Comparison of ENCODE assay signal across 32 cellular contexts in the genomic region with DNA sequence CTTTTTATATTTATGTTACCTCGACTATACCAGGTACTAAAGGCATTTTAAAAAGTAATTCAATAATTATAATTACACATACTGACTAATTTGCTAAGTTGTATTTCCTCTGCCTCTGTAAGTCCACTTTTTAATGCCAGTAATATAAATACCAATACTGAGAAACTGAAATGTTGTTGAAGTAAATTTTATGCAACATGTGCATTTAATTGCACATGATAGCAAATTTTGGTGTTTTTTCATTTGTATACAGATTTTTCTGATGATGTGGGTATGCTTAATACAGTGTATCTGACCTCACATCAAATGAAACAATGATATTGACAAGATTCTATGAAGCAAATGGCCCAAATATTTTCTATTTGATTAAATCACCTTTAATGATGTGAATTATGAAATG.
"Had no signal": no experiment of that assay in that cellular context is flagged by ENCODE, and none has a peak within 500 bp of the region (broad histone marks: within the 10 kb centered on the region; RNA-seq: fewer than 3 reads in every experiment).

No MANE protein-coding gene starts in this region.

- FAIRE-seq: astrocyte had no signal

- H3K4me1 ChIP-seq: adrenal gland, body of pancreas, breast epithelium had no signal

- H3K4me3 ChIP-seq: adrenal gland, body of pancreas, breast epithelium had no signal

- H3K27me3 ChIP-seq: adrenal gland, body of pancreas, brain microvascular endothelial cell, breast epithelium had no signal

- H3K27ac ChIP-seq: adrenal gland, body of pancreas, brain microvascular endothelial cell, breast epithelium, VCaP had no signal

- H3K9me3 ChIP-seq: adrenal gland, body of pancreas, breast epithelium had no signal

- H3K36me3 ChIP-seq: adrenal gland, brain microvascular endothelial cell, breast epithelium had no signal

- DNase-seq: activated B cell treated with CpG ODN at 0.5 μM for 24 hours; activated CD4-positive, alpha-beta memory T cell treated with anti-CD3 and anti-CD28 coated beads for 36 hours; activated CD4-positive, alpha-beta T cell treated with anti-CD3 and anti-CD28 coated beads for 4 hours; activated CD4-positive, alpha-beta T cell treated with anti-CD3 and anti-CD28 coated beads, Interleukin-2, amount 10 ng/mL, durations not matched to agents 24 days and 14 days; activated CD4-positive, alpha-beta T cell treated with anti-CD3 and anti-CD28 coated beads, Interleukin-2, amount 50 U/mL, for 1 hour; activated CD4-positive, alpha-beta T cell treated with anti-CD3 and anti-CD28 coated beads, Interleukin-2, amount 50 U/mL, for 4 hours; activated CD4-positive, CD25-positive, alpha-beta regulatory T cell treated with anti-CD3 and anti-CD28 coated beads, Interleukin-2, amount 50 U/mL, for 72 hours; activated CD8-positive, alpha-beta memory T cell treated with anti-CD3 and anti-CD28 coated beads, Interleukin-2, amount 50 U/mL, for 4 hours; activated CD8-positive, alpha-beta T cell treated with anti-CD3 and anti-CD28 coated beads for 36 hours; activated effector memory CD4-positive, alpha-beta T cell treated with anti-CD3 and anti-CD28 coated beads, Interleukin-2, amount 50 U/mL, for 16 hours; activated gamma-delta T cell treated with Interleukin-2 at 50 U/mL for 16 hours; activated naive CD4-positive, alpha-beta T cell; activated naive CD4-positive, alpha-beta T cell treated with anti-CD3 and anti-CD28 coated beads for 36 hours; activated naive CD4-positive, alpha-beta T cell treated with anti-CD3 and anti-CD28 coated beads, Interleukin-2, amount 50 U/mL, for 16 hours; activated naive CD8-positive, alpha-beta T cell treated with anti-CD3 and anti-CD28 coated beads for 36 hours; activated T-cell treated with anti-CD3 and anti-CD28 coated beads for 4 hours; activated T-cell treated with anti-CD3 and anti-CD28 coated beads, Interleukin-2, amount 50 U/mL, for 1 hour; activated T-cell treated with anti-CD3 and anti-CD28 coated beads, Interleukin-2, amount 50 U/mL, for 4 hours; activated T-cell treated with anti-CD3 and anti-CD28 coated beads, Interleukin-2, amount 50 U/mL, for 72 hours; adrenal gland; amniotic stem cell; aorta; body of pancreas; brain microvascular endothelial cell; central memory CD4-positive, alpha-beta T cell; T-helper 2 cell; T-helper 9 cell had no signal

- ATAC-seq: activated CD8-positive, alpha-beta T cell treated with anti-CD3 and anti-CD28 coated beads for 36 hours; activated naive CD4-positive, alpha-beta T cell treated with anti-CD3 and anti-CD28 coated beads, Interleukin-2, amount 50 U/mL, for 72 hours; activated T-cell treated with anti-CD3 and anti-CD28 coated beads, Interleukin-2, amount 50 U/mL, for 4 hours; activated T-cell treated with anti-CD3 and anti-CD28 coated beads, Interleukin-2, amount 50 U/mL, for 72 hours; activated T-helper 17 cell treated with anti-CD3 and anti-CD28 coated beads, Interleukin-2, amount 50 U/mL, for 72 hours; body of pancreas had no signal
